In the genomic region with DNA sequence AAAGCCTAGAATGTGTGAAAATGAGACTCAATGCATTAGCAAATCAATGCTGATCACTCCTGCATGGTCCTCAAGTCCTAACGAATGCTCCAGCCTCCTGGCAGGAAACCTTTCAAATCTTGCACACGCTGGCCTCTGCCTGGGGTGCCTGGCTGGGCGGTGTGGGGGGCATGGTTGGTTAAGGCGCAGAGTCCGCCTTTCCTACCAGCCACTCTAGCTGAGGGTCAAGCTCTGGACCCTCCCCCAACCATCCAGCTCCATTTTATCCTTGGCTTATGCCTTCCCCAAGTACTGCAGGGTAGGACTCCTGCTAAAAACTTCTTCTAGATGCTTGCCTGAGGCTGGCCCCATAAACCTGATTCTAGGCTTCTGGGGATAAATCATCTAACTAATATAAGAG, we compare ENCODE assay signal across 3 cellular contexts.
A peak's percentile ranks its signal among the peaks of the same experiment; 100 is the strongest.
TF ChIP-seq lines count a peak whose summit lies in the region.

No MANE protein-coding gene starts in this region.

TF ChIP-seq in SK-N-SH, 30 proteins besides CTCF, POLR2A, EP300 and RAD21:
- no peak for TF ChIP-seq YY1 (IDR thresholded peaks at IDR 0.05; ENCODE audit: low read depth)
- no peak for TF ChIP-seq TAF1 (IDR thresholded peaks at IDR 0.05; ENCODE audit: borderline replicate concordance, low read depth, low read length)
- TF ChIP-seq MAX (IDR thresholded peaks at IDR 0.05; ENCODE audit: low read depth): no peak
- no peak for TF ChIP-seq GATA2 (CRISPR knock-in tag; IDR thresholded peaks at IDR 0.05)
- no peak for TF ChIP-seq FOSL2 (IDR thresholded peaks at IDR 0.05; ENCODE audit: borderline replicate concordance, low read depth)
- TF ChIP-seq RXRA (IDR thresholded peaks at IDR 0.05; ENCODE audit: borderline replicate concordance, low read depth): no peak
- no peak for TF ChIP-seq SMC3 (IDR thresholded peaks at IDR 0.05; ENCODE audit: low read depth, low read length)
- no peak for TF ChIP-seq TCF12 (IDR thresholded peaks at IDR 0.05)
- TF ChIP-seq REST (IDR thresholded peaks at IDR 0.05; ENCODE audit: low read depth, low read length): no peak
- TF ChIP-seq NFIC (IDR thresholded peaks at IDR 0.05; ENCODE audit: borderline replicate concordance): no peak
- TF ChIP-seq FOXM1 (IDR thresholded peaks at IDR 0.05; ENCODE audit: low read depth): no peak
- no peak for TF ChIP-seq JUND (IDR thresholded peaks at IDR 0.05)
- no peak for TF ChIP-seq CHD2 (IDR thresholded peaks at IDR 0.05; ENCODE audit: low read length, partially characterized antibody)

TF ChIP-seq in SK-N-SH treated with all-trans-retinoic acid at 6 μM for 48 hours, 23 proteins besides CTCF, POLR2A, EP300 and RAD21 (continues in another document):
- no peak for TF ChIP-seq CSDC2 (CRISPR knock-in tag; IDR thresholded peaks at IDR 0.05)
- TF ChIP-seq POU6F1 (CRISPR knock-in tag; IDR thresholded peaks at IDR 0.05; ENCODE audit: borderline replicate concordance, low read depth): no peak
- no peak for TF ChIP-seq BACH2 (CRISPR knock-in tag; IDR thresholded peaks at IDR 0.05; ENCODE audit: borderline replicate concordance)
- TF ChIP-seq SNAI2 (CRISPR knock-in tag; IDR thresholded peaks at IDR 0.05): no peak
- TF ChIP-seq RARB (CRISPR knock-in tag; IDR thresholded peaks at IDR 0.05): no peak
- TF ChIP-seq PPARA (CRISPR knock-in tag; IDR thresholded peaks at IDR 0.05; ENCODE audit: borderline replicate concordance): no peak
- no peak for TF ChIP-seq TSHZ2 (CRISPR knock-in tag; IDR thresholded peaks at IDR 0.05)
- no peak for TF ChIP-seq PATZ1 (CRISPR knock-in tag; IDR thresholded peaks at IDR 0.05; ENCODE audit: borderline replicate concordance)
- TF ChIP-seq ZC3H10 (CRISPR knock-in tag; IDR thresholded peaks at IDR 0.05): no peak
- TF ChIP-seq ZFP3 (CRISPR knock-in tag; IDR thresholded peaks at IDR 0.05): no peak
- no peak for TF ChIP-seq CREB5 (CRISPR knock-in tag; IDR thresholded peaks at IDR 0.05; ENCODE audit: low read depth)
- no peak for TF ChIP-seq ZNF565 (CRISPR knock-in tag; conservative IDR thresholded peaks at IDR 0.05; ENCODE audit: low read depth)
- TF ChIP-seq OSR1 (CRISPR knock-in tag; IDR thresholded peaks at IDR 0.05): no peak
- TF ChIP-seq ZNF8 (CRISPR knock-in tag; IDR thresholded peaks at IDR 0.05): no peak
- TF ChIP-seq ARNTL (CRISPR knock-in tag; IDR thresholded peaks at IDR 0.05; ENCODE audit: borderline replicate concordance, low read depth): no peak
- TF ChIP-seq GLIS3 (CRISPR knock-in tag; IDR thresholded peaks at IDR 0.05): no peak
- no peak for TF ChIP-seq ISL1 (CRISPR knock-in tag; IDR thresholded peaks at IDR 0.05)
- TF ChIP-seq TOX (CRISPR knock-in tag; IDR thresholded peaks at IDR 0.05; ENCODE audit: borderline replicate concordance): no peak

TF ChIP-seq in HepG2, 621 proteins besides CTCF, POLR2A, EP300 and RAD21:
- TF ChIP-seq PAX8 (CRISPR knock-in tag; IDR thresholded peaks at IDR 0.05; ENCODE audit: borderline replicate concordance) (0 out of 2 replicates have a peak, but pooled peaks have one; percentile 50), GMEB1 (CRISPR knock-in tag; IDR thresholded peaks at IDR 0.05; ENCODE audit: borderline replicate concordance) (no peak), MTA1 (CRISPR knock-in tag; IDR thresholded peaks at IDR 0.05; ENCODE audit: borderline replicate concordance) (0 out of 2 replicates have a peak, but pooled peaks have one; percentile 31), MAX (IDR thresholded peaks at IDR 0.05) (peak; percentile 2; the same call in 1 of the 2 replicates), ZNF687 (CRISPR knock-in tag; IDR thresholded peaks at IDR 0.05) (peak; percentile 46), HNF4A (CRISPR knock-in tag; IDR thresholded peaks at IDR 0.05) (peak; percentile 50), ZBTB7A (CRISPR knock-in tag; IDR thresholded peaks at IDR 0.05) (0 out of 2 replicates have a peak, but pooled peaks have one; percentile 2), HOMEZ (CRISPR knock-in tag; IDR thresholded peaks at IDR 0.05; ENCODE audit: low read depth) (0 out of 2 replicates have a peak, but pooled peaks have one; percentile 0), ZNF577 (CRISPR knock-in tag; IDR thresholded peaks at IDR 0.05; ENCODE audit: borderline replicate concordance, low read depth) (no peak), ZNF572 (CRISPR knock-in tag; IDR thresholded peaks at IDR 0.05) (no peak), ZNF281 (CRISPR knock-in tag; IDR thresholded peaks at IDR 0.05; ENCODE audit: borderline replicate concordance) (peak; percentile 57; the same call in 1 of the 2 replicates)
TF ChIP-seq in HepG2: peak in this region for 8.
